Comparison of ENCODE assay signal across 8 cellular contexts in the genomic region with DNA sequence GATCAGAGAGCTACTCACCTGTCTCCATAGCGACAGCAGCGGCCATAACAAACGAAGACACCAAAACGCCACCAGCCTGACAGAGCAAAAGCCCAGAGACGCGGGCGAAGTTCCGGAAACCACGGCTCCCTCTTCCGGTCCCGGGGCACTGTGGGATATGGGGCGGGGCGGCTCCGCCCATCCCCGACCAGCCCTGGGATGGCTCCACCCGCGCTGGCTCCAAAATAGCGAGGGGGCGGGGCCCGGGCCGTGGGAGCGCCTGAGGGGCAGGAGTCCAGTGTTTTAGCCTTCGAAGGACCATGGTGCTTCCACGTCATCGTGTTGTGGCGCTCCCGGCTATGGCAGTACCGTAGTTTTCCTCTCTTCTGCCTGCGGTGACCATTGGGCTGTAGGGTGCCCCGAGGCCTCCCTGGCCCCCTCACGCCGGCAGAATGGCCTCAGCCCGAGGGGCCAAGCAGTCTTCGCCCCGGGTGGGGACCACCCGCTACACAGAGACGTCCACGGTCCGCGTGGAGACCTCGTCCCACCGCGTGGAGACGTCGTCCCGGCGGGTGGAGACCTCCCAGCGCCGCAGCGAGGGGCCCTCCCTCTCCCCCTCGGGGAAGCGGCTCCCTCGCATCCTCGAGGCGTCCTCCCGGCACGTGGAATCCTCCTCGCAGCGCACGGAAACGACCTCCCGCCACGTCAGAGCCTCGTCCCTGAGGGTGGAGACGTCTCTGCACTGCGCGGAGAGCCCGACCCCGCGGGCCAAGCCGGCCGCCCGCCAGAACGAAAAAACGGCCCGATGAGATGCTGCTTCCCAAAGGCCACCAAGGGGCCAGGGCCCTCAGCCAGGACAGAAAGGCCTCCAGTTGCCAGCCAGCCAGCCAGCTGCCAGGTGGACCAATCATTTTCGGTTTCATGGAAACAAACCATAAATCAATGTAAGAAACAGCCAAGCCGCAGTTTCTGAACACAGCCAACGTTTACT. TPM values are rescaled to one million over a fixed set of nuclear protein-coding genes. Genes with fewer than 3 reads are reported as not detected.
DNase-seq lines count a peak whose midpoint lies in the region; ATAC-seq and TF ChIP-seq lines count a peak whose summit lies in the region.

Gene C17orf100, plus strand, starts transcription at position 280 of the 970 bp plus-strand sequence. Its CDS starts 152 bp downstream, at position 432.
Gene MED31, minus strand, starts transcription at position 123 of the 970 bp plus-strand sequence. Its CDS starts 77 bp downstream, at position 46.

- WGBS in hepatocyte (ENCODE audit: low lambda C conversion rate, missing lambda C conversion rate), result 46% methylated on average over 55 of the region's 79 CpGs

- H3K27me3 ChIP-seq in hepatocyte, result peaks cover 17% of the 10 kb centered on the region

- no peaks in the 10 kb centered on the region for H3K9me2 ChIP-seq in hepatocyte (replicated peaks; ENCODE audit: insufficient read depth)

- peak within 1 kb of the TSS; percentile 93 for H3K27ac ChIP-seq in hepatocyte

- no peaks in the 10 kb centered on the region for H3K9me3 ChIP-seq in hepatocyte (ENCODE audit: low read depth)

- peak within 1 kb of the TSS; percentile 90 for H2AFZ ChIP-seq in hepatocyte

- DNase-seq in NCI-H2029 treated with DMSO at 0.1 percent for 48 hours (lab: John Stamatoyannopoulos, UW) (peak; percentile 51), T1000 (lab: John Stamatoyannopoulos, UW) (peak; percentile 96), astrocyte of the hippocampus (ENCODE audit: low read depth, low spot score) (peak; percentile 97), hepatocyte (ENCODE audit: low spot score) (peak; percentile 97), renal cortical epithelial cell (ENCODE audit: low read depth) (peak; percentile 78)

- H3K4me1 ChIP-seq in hepatocyte (ENCODE audit: insufficient read depth), result peaks cover 34% of the 10 kb centered on the region

- peak; percentile 79 for TF ChIP-seq POLR2A in GM18505 (IDR thresholded peaks at IDR 0.05; ENCODE audit: borderline replicate concordance, extremely low read depth, insufficient read depth, insufficient read length)

- H4K20me1 ChIP-seq in hepatocyte (ENCODE audit: insufficient read depth, poor library complexity, severe bottlenecking), result peaks cover 5% of the 10 kb centered on the region

- TF ChIP-seq CTCF in hepatocyte (IDR thresholded peaks at IDR 0.05; ENCODE audit: poor library complexity), result no peak

- H3K4me2 ChIP-seq in hepatocyte, result peak within 1 kb of the TSS; percentile 91

- peak within 1 kb of the TSS; percentile 92 for H3K4me3 ChIP-seq in hepatocyte

- peaks cover 49% of the 10 kb centered on the region for H3K79me2 ChIP-seq in hepatocyte

- ATAC-seq in GM18505 (IDR thresholded peaks at IDR 0.05; ENCODE audit: unreplicated experiment), result peak; percentile 80
- peak; percentile 79 for ATAC-seq in HG02973 (IDR thresholded peaks at IDR 0.05; ENCODE audit: unreplicated experiment)
- ATAC-seq in HG03469 (IDR thresholded peaks at IDR 0.05; ENCODE audit: unreplicated experiment), result no peak

- H3K36me3 ChIP-seq in hepatocyte (replicated peaks; ENCODE audit: insufficient read depth, low read depth), result no peaks in the 10 kb centered on the region

RNA-seq across cellular contexts. Expression of gene C17orf100, which starts in this region (rescaled TPM):
- 4.5 and 6.1 TPM in 2 replicates for total RNA-seq in hepatocyte
- 5.5 and 6.7 TPM in 2 replicates for polyA plus RNA-seq in hepatocyte
- 1.4 TPM in 1 of 2 replicates, not detected in the other for total RNA-seq in renal cortical epithelial cell

RNA-seq across cellular contexts. Expression of gene MED31, which starts in this region (rescaled TPM):
- total RNA-seq in hepatocyte, result 13.8 and 14.5 TPM in 2 replicates
- 43.0 and 44.2 TPM in 2 replicates for polyA plus RNA-seq in hepatocyte
- total RNA-seq in renal cortical epithelial cell, result 8.5 and 16.8 TPM in 2 replicates
